ENCODE assay signal across 12 cellular contexts in the genomic region with DNA sequence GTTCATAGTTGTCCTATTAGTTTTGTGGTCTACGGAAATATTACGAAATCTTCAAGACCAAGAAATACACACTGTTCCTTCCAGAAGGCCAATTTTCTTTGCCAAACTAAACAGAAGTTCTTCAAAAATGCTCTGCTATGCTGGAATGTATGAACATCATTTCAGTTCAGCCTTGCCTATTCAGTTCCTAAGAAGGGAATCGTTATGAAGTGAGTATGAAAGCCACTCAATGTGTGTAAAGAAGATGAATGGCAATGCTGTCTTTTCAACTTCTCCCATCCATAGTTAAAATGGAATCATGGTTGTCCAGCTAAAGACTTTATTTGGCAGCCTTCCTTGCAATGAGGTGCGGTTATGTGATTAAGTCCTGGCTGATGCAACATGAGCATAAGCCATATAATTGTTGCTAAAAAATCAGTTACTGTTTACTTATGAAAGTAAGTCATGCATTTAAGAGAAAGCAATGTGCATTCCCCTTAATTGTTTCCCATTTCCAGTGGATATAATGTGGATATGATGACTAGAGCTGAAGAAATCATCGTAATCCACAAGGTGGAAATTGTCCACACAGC.
DNase-seq lines count a peak whose midpoint lies in the region; ATAC-seq and TF ChIP-seq lines count a peak whose summit lies in the region.
"Had no signal": no experiment of that assay in that cellular context is flagged by ENCODE, and none has a peak within 500 bp of the region (broad histone marks: within the 10 kb centered on the region; RNA-seq: fewer than 3 reads in every experiment).

No MANE protein-coding gene starts in this region.

- H3K36me3 ChIP-seq in mesenchymal stem cell (ENCODE audit: control insufficient read depth in 1 of 2, insufficient read depth in 2 of 2, low read depth in 1 of 2, low read length in 2 of 2) (no peaks in the 10 kb centered on the region), upper lobe of right lung (no peaks in the 10 kb centered on the region)

- no peak overlapping the region for H3K23ac ChIP-seq in mesenchymal stem cell (ENCODE audit: low read length in 2 of 2)

- no peak overlapping the region for H4K8ac ChIP-seq in mesenchymal stem cell (ENCODE audit: low read length)

- H3K9ac ChIP-seq in mesenchymal stem cell (ENCODE audit: low read length): peak overlapping the region; percentile 49

- intact Hi-C loops in upper lobe of right lung (cut with DNase I): no loop called here

- no peak overlapping the region for H4K91ac ChIP-seq in mesenchymal stem cell (ENCODE audit: low read length)

- H3K4me3 ChIP-seq in coronary artery: peak overlapping the region; percentile 4
- H3K4me3 ChIP-seq in mesenchymal stem cell (ENCODE audit: insufficient read depth in 1 of 2, low read depth in 1 of 2, low read length in 2 of 2): peak overlapping the region in 1 of 2 experiments; percentile 14
- no peak overlapping the region for H3K4me3 ChIP-seq in upper lobe of right lung

- H3K27ac ChIP-seq in coronary artery (peak overlapping the region; percentile 89 to 96), mesenchymal stem cell (ENCODE audit: low read length, poor library complexity, severe bottlenecking) (no peak overlapping the region), upper lobe of right lung (peak overlapping the region; percentile 43)
- H3K27ac ChIP-seq: foreskin keratinocyte had no signal

- DNase-seq in NCI-H460 (ENCODE audit: extremely low read depth, low read depth) (peak; percentile 1), coronary artery (ENCODE audit: low spot score) (no peak), mesenchymal stem cell (peak; percentile 33), upper lobe of right lung (no peak), NCI-H1105 treated with DMSO at 0.1 percent for 48 hours (lab: John Stamatoyannopoulos, UW) (no peak)
- DNase-seq: activated CD4-positive, alpha-beta T cell treated with anti-CD3 and anti-CD28 coated beads, Interleukin-2, amount 10 ng/mL, durations not matched to agents 24 days and 14 days; activated naive CD8-positive, alpha-beta T cell treated with anti-CD3 and anti-CD28 coated beads, Interleukin-2, amount 50 U/mL, for 24 hours; foreskin keratinocyte; midbrain; stimulated activated naive B cell treated with anti-CD40 and anti-IgM and Interleukin-4, amounts not matched to agents 10 μg/mL and 1 μg/mL and 100 μg/mL, for 72 hours had no signal

- H2BK120ac ChIP-seq in mesenchymal stem cell (ENCODE audit: low read depth, low read length): no peak overlapping the region

- ATAC-seq in upper lobe of right lung: peak; percentile 68
- no peak for ATAC-seq in HG03097 (IDR thresholded peaks at IDR 0.05; ENCODE audit: low FRiP score, unreplicated experiment)
- no peak for ATAC-seq in GM21737 (IDR thresholded peaks at IDR 0.05; ENCODE audit: unreplicated experiment)
- ATAC-seq: activated naive CD8-positive, alpha-beta T cell treated with anti-CD3 and anti-CD28 coated beads, Interleukin-2, amount 50 U/mL, for 24 hours; foreskin keratinocyte; stimulated activated naive B cell treated with anti-CD40 and anti-IgM and Interleukin-4, amounts not matched to agents 10 μg/mL and 1 μg/mL and 100 μg/mL, for 72 hours had no signal

- H3K4me2 ChIP-seq in mesenchymal stem cell (ENCODE audit: low read length, poor library complexity, severe bottlenecking): no peak overlapping the region

- no peak overlapping the region for H3K14ac ChIP-seq in mesenchymal stem cell (ENCODE audit: low read length in 2 of 2)

- no peak overlapping the region for H2BK12ac ChIP-seq in mesenchymal stem cell (ENCODE audit: low read length in 2 of 2)

- no peaks in the 10 kb centered on the region for H3K9me3 ChIP-seq in mesenchymal stem cell (ENCODE audit: control insufficient read depth, low read length)
- H3K9me3 ChIP-seq in upper lobe of right lung: no peaks in the 10 kb centered on the region

- no peak overlapping the region for H2BK5ac ChIP-seq in mesenchymal stem cell (ENCODE audit: low read depth, low read length, poor library complexity, severe bottlenecking)

- no peak overlapping the region for H2BK15ac ChIP-seq in mesenchymal stem cell (ENCODE audit: low read depth, poor library complexity, severe bottlenecking)

- TF ChIP-seq CTCF in coronary artery (IDR thresholded peaks at IDR 0.05) (no peak), upper lobe of right lung (IDR thresholded peaks at IDR 0.05) (no peak)

- H3K4me1 ChIP-seq in mesenchymal stem cell (ENCODE audit: control insufficient read depth, insufficient read depth, low read depth, low read length) (peaks cover 2% of the 10 kb centered on the region), upper lobe of right lung (peaks cover 5% of the 10 kb centered on the region)
- H3K4me1 ChIP-seq: foreskin keratinocyte had no signal

- no peak overlapping the region for H2AK5ac ChIP-seq in mesenchymal stem cell (ENCODE audit: low read length, severe bottlenecking)

- H2AFZ ChIP-seq in mesenchymal stem cell (ENCODE audit: low read depth, low read length): no peak overlapping the region

- 90% methylated on average over 4 of the region's 5 CpGs for WGBS in mesenchymal stem cell

- no peak overlapping the region for H3K4ac ChIP-seq in mesenchymal stem cell (ENCODE audit: low read depth in 1 of 2, low read length in 2 of 2)

- no peaks in the 10 kb centered on the region for H3K79me1 ChIP-seq in mesenchymal stem cell (replicated peaks; ENCODE audit: low read length, poor library complexity, severe bottlenecking)

- H3K18ac ChIP-seq in mesenchymal stem cell (ENCODE audit: low read depth in 1 of 2, low read length in 2 of 2): no peak overlapping the region

- H3K27me3 ChIP-seq in mesenchymal stem cell (ENCODE audit: control insufficient read depth in 1 of 2, insufficient read depth in 1 of 2, low read length in 2 of 2) (no peaks in the 10 kb centered on the region), upper lobe of right lung (no peaks in the 10 kb centered on the region)
- H3K27me3 ChIP-seq: foreskin keratinocyte had no signal

Comparison
In these comparisons a context has a peak if more than half of its experiments do, and no peak if none do; other contexts are left out.
1. DNase-seq: peak in NCI-H460 (single experiment) and mesenchymal stem cell (single experiment); none in coronary artery (single experiment), upper lobe of right lung (single experiment) and NCI-H1105 treated with DMSO at 0.1 percent for 48 hours (single experiment).